In genomic region chr3:15345608-15346137, GRCh38 we compare ENCODE assay signal across 9 cellular contexts. TPM values are rescaled to one million over a fixed set of nuclear protein-coding genes. Genes with fewer than 3 reads are reported as not detected.
DNase-seq lines count a peak whose midpoint lies in the region; ATAC-seq, FAIRE-seq and TF ChIP-seq lines count a peak whose summit lies in the region.
"Had no signal": no experiment of that assay in that cellular context is flagged by ENCODE, and none has a peak within 500 bp of the region (broad histone marks: within the 10 kb centered on the region; RNA-seq: fewer than 3 reads in every experiment).

No MANE protein-coding gene starts in this region.

- CTCF ChIA-PET in GM12878 (lab: Yijun Ruan, JAX) = interaction anchor here (0.6 to 4.1 kb wide), 21 partner anchors 10 to 654 kb away, joined by 3 to 23 read pairs (median 4); partner anchors contain the start of genes CAPN7 and SH3BP5
- CTCF ChIA-PET in activated CD8-positive, alpha-beta memory T cell treated with anti-CD3 and anti-CD28 coated beads, Interleukin-2, amount 10 ng/mL, durations not matched to agents 7 days and 5 days (lab: Charles Lee) = interaction anchor here (0.7 to 1.9 kb wide), 5 partner anchors 12 to 103 kb away, joined by 3 to 12 read pairs (median 4); partner anchors contain the start of gene SH3BP5

- no peaks in the 10 kb centered on the region for H3K79me2 ChIP-seq in GM12878 (ENCODE audit: control insufficient read depth, insufficient read depth, low read length)

- TF ChIP-seq EP300 in GM12878 (IDR thresholded peaks at IDR 0.05; ENCODE audit: borderline replicate concordance in 1 of 2, control insufficient read depth in 1 of 2, low read depth in 2 of 2, low read length in 2 of 2) = peak; percentile 85 to 88

- H3K9ac ChIP-seq in GM12878 (ENCODE audit: control insufficient read depth, insufficient read depth, low read length) = no peak overlapping the region

- peaks cover 42% of the 10 kb centered on the region for H3K4me1 ChIP-seq in GM12878 (ENCODE audit: control insufficient read depth, insufficient read depth, low read length)

- peaks cover 12% of the 10 kb centered on the region for H3K27me3 Mint-ChIP-seq in activated CD8-positive, alpha-beta memory T cell treated with anti-CD3 and anti-CD28 coated beads, Interleukin-2, amount 10 ng/mL, durations not matched to agents 7 days and 5 days

- H3K9me3 ChIP-seq in GM12878 (replicated peaks; ENCODE audit: control insufficient read depth, insufficient read depth, low read length) = peaks cover 4% of the 10 kb centered on the region; the same call in 2 of the 3 replicates

- peak overlapping the region; percentile 40 for H2AFZ ChIP-seq in GM12878 (ENCODE audit: control insufficient read depth, low read depth, low read length)

- no TSS peak for BruUV-seq in GM12878 (replicated peaks; lab: Mats Ljungman, UMichigan)

- TF ChIP-seq CTCF in GM13977 (IDR thresholded peaks at IDR 0.05; ENCODE audit: extremely low read depth, insufficient read depth, missing control alignments) (no peak), GM12878 (IDR thresholded peaks at IDR 0.05 in 2 of 3, conservative IDR thresholded peaks at IDR 0.05 in 1 of 3; ENCODE audit: control insufficient read depth in 2 of 3, extremely low read depth in 1 of 3, insufficient read depth in 1 of 3, low read depth in 3 of 3, low read length in 3 of 3) (no peak)

- peak; percentile 94 for FAIRE-seq in GM12878 (lab: Jason Lieb, UNC)
- no peak for FAIRE-seq in frontal cortex (lab: Jason Lieb, UNC)

- peaks cover 29% of the 10 kb centered on the region for H3K4me1 Mint-ChIP-seq in activated CD8-positive, alpha-beta memory T cell treated with anti-CD3 and anti-CD28 coated beads, Interleukin-2, amount 10 ng/mL, durations not matched to agents 7 days and 5 days

- no peaks in the 10 kb centered on the region for H3K36me3 ChIP-seq in GM12878 (ENCODE audit: control insufficient read depth in 2 of 2, insufficient read depth in 2 of 2, low read length in 1 of 2)

- peak; percentile 59 for TF ChIP-seq POLR2A in GM12878 (IDR thresholded peaks at IDR 0.05; ENCODE audit: low read depth, low read length)

- 0% methylated on average over 4 of the region's 4 CpGs for WGBS in GM12878 (ENCODE audit: insufficient coverage, insufficient replicate concordance, low lambda C conversion rate, missing lambda C conversion rate)

- intact Hi-C loops in GM12878 (cut with micrococcal nuclease; ENCODE audit: unreplicated experiment) = loop anchor here (1.0 kb wide), 1 partner anchor 16 kb away; no protein-coding TSS in a partner anchor

- no peaks in the 10 kb centered on the region for H4K20me1 ChIP-seq in GM12878 (ENCODE audit: control insufficient read depth, insufficient read depth)

- no peaks in the 10 kb centered on the region for H3K27me3 ChIP-seq in GM12878 (replicated peaks in 1 of 2; ENCODE audit: control insufficient read depth in 2 of 2, insufficient read depth in 2 of 2, low read length in 1 of 2)

- H3K4me2 ChIP-seq in GM12878 (ENCODE audit: control insufficient read depth, insufficient read depth) = peak overlapping the region; percentile 56

- POLR2A ChIA-PET in GM12878 (lab: Charles Lee) = interaction anchor here (0.6 to 2.1 kb wide), 12 partner anchors 9 to 152 kb away, joined by 3 to 16 read pairs (median 5); no protein-coding TSS in a partner anchor

- no peak overlapping the region for H3K27ac Mint-ChIP-seq in activated CD8-positive, alpha-beta memory T cell treated with anti-CD3 and anti-CD28 coated beads, Interleukin-2, amount 10 ng/mL, durations not matched to agents 7 days and 5 days
- H3K27ac Mint-ChIP-seq: activated T-cell treated with anti-CD3 and anti-CD28 coated beads, Interleukin-2, amount 50 U/mL, for 72 hours had no signal

- ATAC-seq in GM19467 (IDR thresholded peaks at IDR 0.05; ENCODE audit: unreplicated experiment) = peak; percentile 86
- ATAC-seq in HG03139 (IDR thresholded peaks at IDR 0.05; ENCODE audit: unreplicated experiment) = peak; percentile 85
- ATAC-seq in GM12878 = peak; percentile 94
- no peak for ATAC-seq in activated CD8-positive, alpha-beta memory T cell treated with anti-CD3 and anti-CD28 coated beads, Interleukin-2, amount 10 ng/mL, durations not matched to agents 7 days and 5 days
- ATAC-seq: activated T-cell treated with anti-CD3 and anti-CD28 coated beads, Interleukin-2, amount 50 U/mL, for 72 hours had no signal

- peaks cover 7% of the 10 kb centered on the region for H3K9me3 Mint-ChIP-seq in activated CD8-positive, alpha-beta memory T cell treated with anti-CD3 and anti-CD28 coated beads, Interleukin-2, amount 10 ng/mL, durations not matched to agents 7 days and 5 days (ENCODE audit: low read depth)

- H3K4me3 ChIP-seq in GM12878 = no peak overlapping the region

- H3K27ac ChIP-seq in GM12878 (ENCODE audit: control insufficient read depth, insufficient read depth) = peak overlapping the region; percentile 83
- H3K27ac ChIP-seq in caudate nucleus (ENCODE audit: low read depth, low read length) = no peak overlapping the region

- peaks cover 15% of the 10 kb centered on the region for H3K36me3 Mint-ChIP-seq in activated CD8-positive, alpha-beta memory T cell treated with anti-CD3 and anti-CD28 coated beads, Interleukin-2, amount 10 ng/mL, durations not matched to agents 7 days and 5 days

- SMC1A ChIA-PET in GM12878 (lab: Charles Lee; ENCODE audit: uncharacterized antibody, unreplicated experiment) = interaction anchor here (0.6 to 3.5 kb wide), 28 partner anchors 9 to 295 kb away, joined by 3 to 40 read pairs (median 4); partner anchors contain the start of gene SH3BP5

- no peak for TF ChIP-seq RAD21 in GM12878 (IDR thresholded peaks at IDR 0.05; ENCODE audit: insufficient read depth, low read depth, low read length)

- RAD21 ChIA-PET in GM12878 (lab: Charles Lee; ENCODE audit: unreplicated experiment) = interaction anchor here (0.8 to 2.6 kb wide), 19 partner anchors 9 to 295 kb away, joined by 3 to 35 read pairs (median 4); partner anchors contain the start of gene SH3BP5

- DNase-seq in GM13977 (ENCODE audit: low spot score) = peak; percentile 56
- DNase-seq in GM12878 (ENCODE audit: low read depth, low spot score) = peak; percentile 86
- no peak for DNase-seq in NCI-H748 treated with DMSO at 0.1 percent for 48 hours (lab: John Stamatoyannopoulos, UW)
- no peak for DNase-seq in activated CD8-positive, alpha-beta memory T cell treated with anti-CD3 and anti-CD28 coated beads, Interleukin-2, amount 10 ng/mL, durations not matched to agents 7 days and 5 days
- DNase-seq in caudate nucleus (lab: John Stamatoyannopoulos, UW) = no peak
- DNase-seq in frontal cortex (ENCODE audit: low spot score in 2 of 2) = no peak
- DNase-seq: activated T-cell treated with anti-CD3 and anti-CD28 coated beads, Interleukin-2, amount 50 U/mL, for 72 hours had no signal

- in situ Hi-C loops in GM13977 (cut with MboI; ENCODE audit: low pct_unique_long_range_greater_than_20kb, low sequenced_read_pairs, unreplicated experiment) = no loop called here
- in situ Hi-C loops in GM12878 (cut with MboI) = no loop called here

- H3K4me3 Mint-ChIP-seq in activated CD8-positive, alpha-beta memory T cell treated with anti-CD3 and anti-CD28 coated beads, Interleukin-2, amount 10 ng/mL, durations not matched to agents 7 days and 5 days = no peak overlapping the region
- H3K4me3 Mint-ChIP-seq: activated T-cell treated with anti-CD3 and anti-CD28 coated beads, Interleukin-2, amount 50 U/mL, for 72 hours had no signal

RNA-seq across cellular contexts. Expression of gene SH3BP5, which starts 13.3 kb away (rescaled TPM):
- 20.0 and 21.6 TPM in 2 replicates for total RNA-seq in GM12878 (2013; cell fraction: nucleolus; rRNA removed)
- total RNA-seq in GM12878 (2014; rRNA removed) (37.9 and 41.0 TPM in 2 replicates), GM12878 (2014; rRNA removed; fragmentation: Illumina TruSeq; extraction: Trizol) (45.6 and 46.5 TPM in 2 replicates), GM12878 (2021) (60.5 and 64.6 TPM in 2 replicates), frontal cortex (67.7 TPM)
- 11.6 TPM for polyA plus RNA-seq in GM12878 (2011; ENCODE audit: low read depth)
- polyA plus RNA-seq in GM12878 (2011; rRNA removed) (82.9 and 94.0 TPM in 2 replicates), GM12878 (2014; fragmentation: Illumina TruSeq; extraction: Trizol) (87.5 and 94.9 TPM in 2 replicates), GM12878 (2014; fragmentation: Nextera tagmentation; extraction: Ambion mirVana) (10 to 100 TPM; 14.9 to 33.8 TPM), GM12878 (2014; rRNA removed) (71.1 and 74.0 TPM in 2 replicates), GM12878 (2016; fragmentation: Nextera tagmentation; extraction: Ambion mirVana) (10 to 100 TPM; 29.9 to 35.4 TPM)
- polyA plus RNA-seq in GM12878 (2011; cell fraction: cytosol; rRNA removed) = 64.1 and 87.7 TPM in 2 replicates
- 66.7 and 81.4 TPM in 2 replicates for polyA plus RNA-seq in GM12878 (2011; cell fraction: nucleus; rRNA removed)
- 17.8 and 20.3 TPM in 2 replicates for polyA plus RNA-seq in GM12878 (2012)
- polyA minus RNA-seq in GM12878 (2011; rRNA and poly(A)+ RNA removed) = 36.2 and 55.3 TPM in 2 replicates
- polyA minus RNA-seq in GM12878 (2011; cell fraction: cytosol; rRNA and poly(A)+ RNA removed) = 16.4 and 25.8 TPM in 2 replicates
- polyA minus RNA-seq in GM12878 (2011; cell fraction: nucleus; rRNA and poly(A)+ RNA removed) = 16.0 and 31.0 TPM in 2 replicates
- total RNA-seq in activated CD8-positive, alpha-beta memory T cell treated with anti-CD3 and anti-CD28 coated beads, Interleukin-2, amount 10 ng/mL, durations not matched to agents 7 days and 5 days = 10 to 100 TPM; 19.4 to 30.3 TPM

Comparison
In these comparisons a context has a peak if more than half of its experiments do, and no peak if none do; other contexts are left out.
1. DNase-seq: peak in GM13977 (single experiment) and GM12878 (single experiment); none in NCI-H748 treated with DMSO at 0.1 percent for 48 hours (single experiment), activated CD8-positive, alpha-beta memory T cell treated with anti-CD3 and anti-CD28 coated beads, Interleukin-2, amount 10 ng/mL, durations not matched to agents 7 days and 5 days (single experiment), caudate nucleus (0 of 61) and frontal cortex (0 of 2).